Comparison of ENCODE assay signal across 21 cellular contexts in the genomic region with DNA sequence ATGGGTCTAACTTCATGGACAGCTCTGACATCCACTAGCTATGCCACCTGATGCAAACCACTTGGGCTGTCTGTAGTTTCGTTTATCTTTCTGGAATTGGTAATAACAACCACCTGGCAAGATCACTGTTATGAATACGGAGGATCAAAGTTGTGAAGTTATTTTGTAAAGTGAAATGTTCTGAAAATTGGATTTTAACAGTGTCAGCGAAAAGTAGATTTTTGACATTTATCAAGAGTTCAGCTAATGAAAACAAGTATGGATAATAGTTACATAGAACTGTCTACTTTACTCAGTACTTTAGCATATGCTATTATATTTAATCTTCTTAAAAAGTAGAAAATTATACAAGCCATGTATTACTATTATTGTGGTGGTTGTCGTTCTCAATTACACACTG.
DNase-seq lines count a peak whose midpoint lies in the region; ATAC-seq, FAIRE-seq and TF ChIP-seq lines count a peak whose summit lies in the region.
"Had no signal": no experiment of that assay in that cellular context is flagged by ENCODE, and none has a peak within 500 bp of the region (broad histone marks: within the 10 kb centered on the region; RNA-seq: fewer than 3 reads in every experiment).

No MANE protein-coding gene starts in this region.

- H3K36me3 Mint-ChIP-seq in activated naive CD4-positive, alpha-beta T cell treated with anti-CD3 and anti-CD28 coated beads for 36 hours (ENCODE audit: low read depth), result no peaks in the 10 kb centered on the region
- H3K36me3 Mint-ChIP-seq in T-cell, result peaks cover 8% of the 10 kb centered on the region
- H3K36me3 Mint-ChIP-seq: CD14-positive monocyte had no signal

- ATAC-seq in T-cell (replicated peaks in 1 of 4), result no peak
- no peak for ATAC-seq in K562
- no peak for ATAC-seq in stimulated activated naive CD8-positive, alpha-beta T cell treated with anti-CD3 and anti-CD28 coated beads, Interleukin-15, amount 100 ng/mL, for 72 hours
- ATAC-seq: body of pancreas, esophagus mucosa, left lung, sciatic nerve had no signal

- WGBS in K562 (ENCODE audit: insufficient coverage, low coverage, missing lambda C conversion rate), result 1% methylated on average over 4 of the region's 4 CpGs

- no peaks in the 10 kb centered on the region for H3K9me1 ChIP-seq in K562 (ENCODE audit: control insufficient read depth, insufficient read depth, low read length)

- peaks cover 10% of the 10 kb centered on the region for H3K4me1 Mint-ChIP-seq in activated naive CD4-positive, alpha-beta T cell treated with anti-CD3 and anti-CD28 coated beads for 36 hours (ENCODE audit: low read depth)
- H3K4me1 Mint-ChIP-seq in T-cell, result peaks cover 56 to 60% (median 57%) of the 10 kb centered on the region in 3 donors
- H3K4me1 Mint-ChIP-seq in stimulated activated naive CD8-positive, alpha-beta T cell treated with anti-CD3 and anti-CD28 coated beads, Interleukin-15, amount 100 ng/mL, for 72 hours, result peaks cover 14% of the 10 kb centered on the region
- H3K4me1 Mint-ChIP-seq: activated B cell treated with CpG ODN at 0.5 μM for 24 hours, CD14-positive monocyte had no signal

- DNase-seq in activated naive CD4-positive, alpha-beta T cell treated with anti-CD3 and anti-CD28 coated beads for 36 hours, result no peak
- no peak for DNase-seq in activated naive CD4-positive, alpha-beta T cell (lab: John Stamatoyannopoulos, UW)
- no peak for DNase-seq in T-cell
- DNase-seq in K562 (ENCODE audit: extremely low read depth in 1 of 4, low spot score in 3 of 4), result no peak
- no peak for DNase-seq in stimulated activated naive CD8-positive, alpha-beta T cell treated with anti-CD3 and anti-CD28 coated beads, Interleukin-15, amount 100 ng/mL, for 72 hours
- no peak for DNase-seq in D721Med (ENCODE audit: insufficient read length, low spot score)
- no peak for DNase-seq in substantia nigra (lab: John Stamatoyannopoulos, UW)
- DNase-seq: activated B cell treated with CpG ODN at 0.5 μM for 24 hours; body of pancreas; effector CD4-positive, alpha-beta T cell; foreskin melanocyte; GDM1; KG1; left lung; NCI-H146; NCI-H526 treated with DMSO at 0.1 percent for 48 hours; SK-N-SH had no signal

- H3K4me2 ChIP-seq in K562 (ENCODE audit: insufficient read depth, low read length), result no peak overlapping the region
- H3K4me2 ChIP-seq: SK-N-SH had no signal

- peaks cover 0 to 4% of the 10 kb centered on the region in 2 experiments; a peak in 3 of 5 replicates for H3K27me3 ChIP-seq in K562 (ENCODE audit: control insufficient read depth in 2 of 2, insufficient read depth in 2 of 2, low read length in 2 of 2)
- H3K27me3 ChIP-seq: body of pancreas, left lung had no signal

- no peaks in the 10 kb centered on the region for H3K9me3 ChIP-seq in K562 (replicated peaks; ENCODE audit: control insufficient read depth, insufficient read depth, low read depth, low read length)
- H3K9me3 ChIP-seq: body of pancreas, left lung, SK-N-SH had no signal

- H3K27ac ChIP-seq in K562 (ENCODE audit: extremely low read depth, low read depth, low read length) (no peak overlapping the region), substantia nigra (ENCODE audit: low read depth, low read length, poor library complexity, severe bottlenecking) (no peak overlapping the region)
- H3K27ac ChIP-seq: body of pancreas, left lung had no signal

- no peaks in the 10 kb centered on the region for H3K79me2 ChIP-seq in K562 (ENCODE audit: control insufficient read depth, insufficient read depth, low read length)

- H4K20me1 ChIP-seq in K562 (replicated peaks; ENCODE audit: control insufficient read depth, insufficient read depth, low read length), result no peaks in the 10 kb centered on the region; the same call in 1 of the 2 replicates

- no peak overlapping the region for H3K9ac ChIP-seq in K562 (ENCODE audit: insufficient read depth in 1 of 2, low read depth in 2 of 2, low read length in 2 of 2)
- H3K9ac ChIP-seq: SK-N-SH had no signal

- intact Hi-C loops in activated naive CD4-positive, alpha-beta T cell treated with anti-CD3 and anti-CD28 coated beads for 36 hours (cut with micrococcal nuclease), result no loop called here
- intact Hi-C loops in K562 (cut with micrococcal nuclease), result no loop called here

- no TSS peak for BruUV-seq in K562 (replicated peaks; lab: Mats Ljungman, UMichigan)

- H2AFZ ChIP-seq in K562 (ENCODE audit: low read depth, low read length), result no peak overlapping the region

- no peaks in the 10 kb centered on the region for H3K27me3 Mint-ChIP-seq in activated naive CD4-positive, alpha-beta T cell treated with anti-CD3 and anti-CD28 coated beads for 36 hours (ENCODE audit: low read depth)
- no peaks in the 10 kb centered on the region for H3K27me3 Mint-ChIP-seq in T-cell
- no peaks in the 10 kb centered on the region for H3K27me3 Mint-ChIP-seq in stimulated activated naive CD8-positive, alpha-beta T cell treated with anti-CD3 and anti-CD28 coated beads, Interleukin-15, amount 100 ng/mL, for 72 hours
- H3K27me3 Mint-ChIP-seq: activated B cell treated with CpG ODN at 0.5 μM for 24 hours had no signal

- TF ChIP-seq RAD21 in K562 (CRISPR knock-in tag; conservative IDR thresholded peaks at IDR 0.05 in 1 of 2, IDR thresholded peaks at IDR 0.05 in 1 of 2), result no peak

- H3K4me3 ChIP-seq in K562, result no peak overlapping the region
- H3K4me3 ChIP-seq: body of pancreas, left lung had no signal

- H3K27ac Mint-ChIP-seq in activated naive CD4-positive, alpha-beta T cell treated with anti-CD3 and anti-CD28 coated beads for 36 hours, result peak overlapping the region; percentile 37
- peak overlapping the region; percentile 81 to 96 for H3K27ac Mint-ChIP-seq in T-cell
- H3K27ac Mint-ChIP-seq in stimulated activated naive CD8-positive, alpha-beta T cell treated with anti-CD3 and anti-CD28 coated beads, Interleukin-15, amount 100 ng/mL, for 72 hours, result peak overlapping the region in 1 of 2 donors; percentile 81
- H3K27ac Mint-ChIP-seq: activated B cell treated with CpG ODN at 0.5 μM for 24 hours, CD14-positive monocyte, nephron had no signal

- no peak for TF ChIP-seq EP300 in K562 (IDR thresholded peaks at IDR 0.05; ENCODE audit: low read length)

- CTCF ChIA-PET in activated naive CD4-positive, alpha-beta T cell treated with anti-CD3 and anti-CD28 coated beads for 36 hours (lab: Charles Lee), result interaction anchor here (0.8 to 1.6 kb wide), 3 partner anchors 10 to 304 kb away, joined by 3 to 4 read pairs (median 3); no protein-coding TSS in a partner anchor
- CTCF ChIA-PET in T-cell (lab: Charles Lee) (interaction anchor here in 1 of 2 donors (0.6 to 1.9 kb wide), 5 partner anchors 9 to 951 kb away, joined by 3 to 7 read pairs (median 3); no protein-coding TSS in a partner anchor), K562 (lab: Yijun Ruan, JAX; ENCODE audit: low intra/inter-chr PET ratio) (no interaction called here)

- H3K4me1 ChIP-seq in K562 (replicated peaks in 1 of 2; ENCODE audit: control insufficient read depth in 2 of 2, insufficient read depth in 2 of 2, low read length in 2 of 2), result no peaks in the 10 kb centered on the region
- H3K4me1 ChIP-seq: body of pancreas, left lung had no signal

- no peaks in the 10 kb centered on the region for H3K9me3 Mint-ChIP-seq in activated naive CD4-positive, alpha-beta T cell treated with anti-CD3 and anti-CD28 coated beads for 36 hours
- no peaks in the 10 kb centered on the region for H3K9me3 Mint-ChIP-seq in T-cell
- H3K9me3 Mint-ChIP-seq in stimulated activated naive CD8-positive, alpha-beta T cell treated with anti-CD3 and anti-CD28 coated beads, Interleukin-15, amount 100 ng/mL, for 72 hours, result peaks cover 0 to 13% of the 10 kb centered on the region in 2 donors
- H3K9me3 Mint-ChIP-seq: activated B cell treated with CpG ODN at 0.5 μM for 24 hours, nephron had no signal

- POLR2A ChIA-PET in T-cell (lab: Charles Lee) (no interaction called here), K562 (lab: Yijun Ruan, JAX) (no interaction called here)

- H3K36me3 ChIP-seq in K562 (ENCODE audit: control insufficient read depth, insufficient read depth, low read length), result no peaks in the 10 kb centered on the region
- H3K36me3 ChIP-seq: left lung had no signal

- no peak for TF ChIP-seq POLR2A in K562 (conservative IDR thresholded peaks at IDR 0.05)

- TF ChIP-seq CTCF in K562 (IDR thresholded peaks at IDR 0.05 in 2 of 3, conservative IDR thresholded peaks at IDR 0.05 in 1 of 3; ENCODE audit: insufficient read depth in 2 of 3, low read depth in 1 of 3, low read length in 3 of 3), result no peak
- no peak for TF ChIP-seq CTCF in D721Med (IDR thresholded peaks at IDR 0.05; ENCODE audit: insufficient read depth, missing control alignments)

- peak overlapping the region; percentile 71 for H3K4me3 Mint-ChIP-seq in activated naive CD4-positive, alpha-beta T cell treated with anti-CD3 and anti-CD28 coated beads for 36 hours
- H3K4me3 Mint-ChIP-seq in T-cell, result peak overlapping the region; percentile 53 to 79 (median 73)
- H3K4me3 Mint-ChIP-seq in stimulated activated naive CD8-positive, alpha-beta T cell treated with anti-CD3 and anti-CD28 coated beads, Interleukin-15, amount 100 ng/mL, for 72 hours, result peak overlapping the region; percentile 70 to 89
- H3K4me3 Mint-ChIP-seq: activated B cell treated with CpG ODN at 0.5 μM for 24 hours, CD14-positive monocyte, nephron had no signal

- no peak for FAIRE-seq in K562 (lab: Jason Lieb, UNC)
- no peak for FAIRE-seq in D721Med (lab: Jason Lieb, UNC)

- in situ Hi-C loops in K562 (cut with MboI), result no loop called here

TF ChIP-seq in K562, 482 proteins besides CTCF, POLR2A, EP300 and RAD21 (continues in another document):
- TF ChIP-seq MAFF (IDR thresholded peaks at IDR 0.05; ENCODE audit: low read length), result peak; percentile 35
